8 cellular contexts compared by ENCODE assay signal in the genomic region with DNA sequence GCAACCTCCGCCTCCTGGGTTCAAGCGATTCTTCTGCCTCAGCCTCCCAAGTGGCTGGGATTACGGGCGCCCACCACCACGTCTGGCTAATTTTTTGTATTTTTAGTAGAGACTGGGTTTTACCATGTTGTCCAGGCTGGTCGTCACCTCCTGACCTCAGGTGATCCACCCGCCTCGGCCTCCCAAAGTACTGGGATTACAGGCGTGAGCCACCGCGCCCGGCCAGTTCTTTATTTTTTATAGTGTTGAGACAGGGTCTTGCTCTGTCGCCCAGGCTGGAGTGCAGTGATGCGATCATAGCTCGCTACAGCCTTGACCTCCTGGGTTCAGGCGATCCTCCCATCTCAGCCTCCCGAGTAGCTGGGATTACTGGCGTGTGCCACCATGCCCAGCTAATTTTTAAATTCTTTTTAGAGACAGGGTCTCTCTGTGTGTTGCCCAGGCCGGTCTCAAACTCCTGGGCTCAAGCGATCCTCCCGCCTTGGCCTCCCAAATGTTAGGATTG. TPM values are rescaled to one million over a fixed set of nuclear protein-coding genes. Genes with fewer than 3 reads are reported as not detected.
DNase-seq lines count a peak whose midpoint lies in the region; ATAC-seq, FAIRE-seq and TF ChIP-seq lines count a peak whose summit lies in the region.
"Not testable (repeated sequence)": the region's sequence is repeated elsewhere in the genome, so short reads cannot be mapped to it uniquely, and the experiment has no call there.

No MANE protein-coding gene starts in this region.

- H3K4me1 ChIP-seq in CD4-positive, CD25-positive, alpha-beta regulatory T cell (ENCODE audit: control insufficient read depth, insufficient read depth, low read length, poor library complexity, severe bottlenecking): peaks cover 71% of the 10 kb centered on the region
- not testable (repeated sequence) for H3K4me1 ChIP-seq in KMS-11 (ENCODE audit: low read depth, poor library complexity, severe bottlenecking); testis
- peaks cover 33 to 46% of the 10 kb centered on the region in 2 experiments for H3K4me1 ChIP-seq in K562 (replicated peaks in 1 of 2; ENCODE audit: control insufficient read depth in 2 of 2, insufficient read depth in 2 of 2, low read length in 2 of 2)
- peaks cover 19 to 56% (median 23%) of the 10 kb centered on the region in 3 donors for H3K4me1 ChIP-seq in esophagus squamous epithelium
- H3K4me1 ChIP-seq in right lobe of liver: peaks cover 0 to 12% (median 5%) of the 10 kb centered on the region in 4 donors
- peaks cover 10% of the 10 kb centered on the region for H3K4me1 ChIP-seq in ovary (ENCODE audit: insufficient read depth)

- ATAC-seq in CD4-positive, CD25-positive, alpha-beta regulatory T cell (ENCODE audit: low read depth in 2 of 2); WTC11; K562; right lobe of liver: not testable (repeated sequence)

- not testable (repeated sequence) for FAIRE-seq in K562 (lab: Jason Lieb, UNC)

- not testable (repeated sequence) for H4K20me1 ChIP-seq in KMS-11 (ENCODE audit: insufficient read depth); K562 (replicated peaks; ENCODE audit: control insufficient read depth, insufficient read depth, low read length)

- peak overlapping the region; percentile 73 for H3K4me3 ChIP-seq in CD4-positive, CD25-positive, alpha-beta regulatory T cell (ENCODE audit: low read depth, low read length)
- not testable (repeated sequence) for H3K4me3 ChIP-seq in KMS-11 (IDR thresholded peaks at IDR 0.05; ENCODE audit: insufficient read depth, low read depth, low read length)
- H3K4me3 ChIP-seq in K562 (peak overlapping the region; percentile 77), esophagus squamous epithelium (peak overlapping the region; percentile 56 to 88 (median 76)), right lobe of liver (peak overlapping the region; percentile 75 to 84 (median 81)), ovary (peak overlapping the region; percentile 94), testis (peak overlapping the region; percentile 77 to 92)

- H3K9me3 Mint-ChIP-seq in CD4-positive, CD25-positive, alpha-beta regulatory T cell; WTC11: not testable (repeated sequence)

- intact Hi-C loops in K562 (cut with micrococcal nuclease): loop anchor here (5.0 kb wide), 1 partner anchor 102 kb away; the partner anchor contains the start of gene MARCHF2
- intact Hi-C loops in esophagus squamous epithelium (cut with DNase I); ovary (cut with DNase I); testis (cut with DNase I; ENCODE audit: low total_unique reads): not testable (repeated sequence)
- intact Hi-C loops in right lobe of liver (cut with DNase I): loop anchor here in 1 of 2 donors (10.0 kb wide), 1 partner anchor 190 kb away; the partner anchor contains the start of genes NDUFA7 and RPS28

- H3K36me3 Mint-ChIP-seq in CD4-positive, CD25-positive, alpha-beta regulatory T cell; WTC11: not testable (repeated sequence)

- H3K4me1 Mint-ChIP-seq in CD4-positive, CD25-positive, alpha-beta regulatory T cell: peaks cover 5 to 69% (median 24%) of the 10 kb centered on the region in 4 donors
- H3K4me1 Mint-ChIP-seq in WTC11: peaks cover 16% of the 10 kb centered on the region

- not testable (repeated sequence) for H3K9me3 ChIP-seq in CD4-positive, CD25-positive, alpha-beta regulatory T cell (ENCODE audit: control insufficient read depth in 2 of 2, low read length in 2 of 2); K562 (replicated peaks; ENCODE audit: control insufficient read depth, insufficient read depth, low read depth, low read length); esophagus squamous epithelium; right lobe of liver; ovary; testis

- H3K4me2 ChIP-seq in KMS-11 (peak overlapping the region; percentile 18; the same call in 1 of the 2 replicates), K562 (ENCODE audit: insufficient read depth, low read length) (peak overlapping the region; percentile 83)

- not testable (repeated sequence) for TF ChIP-seq RAD21 in K562 (CRISPR knock-in tag; conservative IDR thresholded peaks at IDR 0.05 in 1 of 2, IDR thresholded peaks at IDR 0.05 in 1 of 2)

- H2AFZ ChIP-seq in KMS-11 (ENCODE audit: low read depth) (peak overlapping the region; percentile 77), K562 (ENCODE audit: low read depth, low read length) (peak overlapping the region; percentile 100)

- in situ Hi-C loops in K562 (cut with MboI): not testable (repeated sequence)

- H3K4me3 Mint-ChIP-seq in CD4-positive, CD25-positive, alpha-beta regulatory T cell: peak overlapping the region; percentile 89 to 99 (median 94)
- H3K4me3 Mint-ChIP-seq in WTC11: peak overlapping the region; percentile 86

- TSS peak; percentile 94 for BruUV-seq in K562 (replicated peaks; lab: Mats Ljungman, UMichigan)

- H3K27me3 Mint-ChIP-seq in CD4-positive, CD25-positive, alpha-beta regulatory T cell; WTC11 (ENCODE audit: low read depth): not testable (repeated sequence)

- TF ChIP-seq POLR2A in K562 (conservative IDR thresholded peaks at IDR 0.05); esophagus squamous epithelium (IDR thresholded peaks at IDR 0.05); right lobe of liver (IDR thresholded peaks at IDR 0.05); ovary (IDR thresholded peaks at IDR 0.05); testis (IDR thresholded peaks at IDR 0.05): not testable (repeated sequence)

- CTCF ChIA-PET in WTC11 (lab: Charles Lee): interaction anchor here (0.5 to 2.9 kb wide), 17 partner anchors 9 to 1255 kb away, joined by 3 to 75 read pairs (median 4); partner anchors contain the start of genes MARCHF2, MYO1F and RAB11B
- CTCF ChIA-PET in K562 (lab: Yijun Ruan, JAX; ENCODE audit: low intra/inter-chr PET ratio): not testable (repeated sequence)

- not testable (repeated sequence) for TF ChIP-seq EP300 in K562 (IDR thresholded peaks at IDR 0.05; ENCODE audit: low read length); ovary (IDR thresholded peaks at IDR 0.05)

- peak overlapping the region; percentile 97 for H3K27ac ChIP-seq in CD4-positive, CD25-positive, alpha-beta regulatory T cell (ENCODE audit: insufficient read depth, low read length, poor library complexity, severe bottlenecking)
- not testable (repeated sequence) for H3K27ac ChIP-seq in KMS-11
- H3K27ac ChIP-seq in K562 (ENCODE audit: extremely low read depth, low read depth, low read length) (peak overlapping the region; percentile 99), esophagus squamous epithelium (peak overlapping the region; percentile 95 to 100 (median 98)), right lobe of liver (peak overlapping the region; percentile 93 to 99 (median 95)), ovary (peak overlapping the region in 1 of 2 donors; percentile 97), testis (peak overlapping the region; percentile 94 to 99)

- H3K36me3 ChIP-seq in CD4-positive, CD25-positive, alpha-beta regulatory T cell (ENCODE audit: control insufficient read depth, insufficient read depth, low read length); KMS-11 (ENCODE audit: insufficient read depth); K562 (ENCODE audit: control insufficient read depth, insufficient read depth, low read length); right lobe of liver; ovary; testis (ENCODE audit: low read depth, missing control alignments): not testable (repeated sequence)
- peaks cover 0 to 19% (median 0%) of the 10 kb centered on the region in 3 donors for H3K36me3 ChIP-seq in esophagus squamous epithelium

- H3K27me3 ChIP-seq in CD4-positive, CD25-positive, alpha-beta regulatory T cell (ENCODE audit: control insufficient read depth, insufficient read depth, low read length); KMS-11 (ENCODE audit: insufficient read depth, low read depth); K562 (ENCODE audit: control insufficient read depth in 2 of 2, insufficient read depth in 2 of 2, low read length in 2 of 2); esophagus squamous epithelium; right lobe of liver; ovary; testis: not testable (repeated sequence)

- DNase-seq in CD4-positive, CD25-positive, alpha-beta regulatory T cell; WTC11 (ENCODE audit: low spot score); K562 (ENCODE audit: extremely low read depth in 1 of 4, low spot score in 3 of 4); esophagus squamous epithelium (lab: John Stamatoyannopoulos, UW); right lobe of liver; testis: not testable (repeated sequence)
- peak in 4 of 5 donors; percentile 49 to 61 (median 54) for DNase-seq in ovary

- POLR2A ChIA-PET in WTC11 (lab: Charles Lee): interaction anchor here (0.6 to 2.3 kb wide), 8 partner anchors 9 to 174 kb away, joined by 3 to 28 read pairs (median 4); partner anchors contain the start of genes HNRNPM and RAB11B
- POLR2A ChIA-PET in K562 (lab: Yijun Ruan, JAX): interaction anchor here (0.7 to 4.6 kb wide), 10 partner anchors 9 to 192 kb away, joined by 3 to 32 read pairs (median 4); no protein-coding TSS in a partner anchor

- peak overlapping the region; percentile 98 to 99 (median 99) for H3K27ac Mint-ChIP-seq in CD4-positive, CD25-positive, alpha-beta regulatory T cell
- H3K27ac Mint-ChIP-seq in WTC11: not testable (repeated sequence)

- not testable (repeated sequence) for H3K79me2 ChIP-seq in KMS-11 (ENCODE audit: insufficient read depth, low read depth); K562 (ENCODE audit: control insufficient read depth, insufficient read depth, low read length)

- TF ChIP-seq CTCF in KMS-11 (conservative IDR thresholded peaks at IDR 0.05; ENCODE audit: low read depth, low read length); WTC11 (IDR thresholded peaks at IDR 0.05); K562 (IDR thresholded peaks at IDR 0.05 in 2 of 3, conservative IDR thresholded peaks at IDR 0.05 in 1 of 3; ENCODE audit: insufficient read depth in 2 of 3, low read depth in 1 of 3, low read length in 3 of 3); esophagus squamous epithelium (IDR thresholded peaks at IDR 0.05); right lobe of liver (IDR thresholded peaks at IDR 0.05); ovary (IDR thresholded peaks at IDR 0.05); testis (IDR thresholded peaks at IDR 0.05): not testable (repeated sequence)

- H3K9ac ChIP-seq in KMS-11: peak overlapping the region; percentile 84; the same call in 1 of the 2 replicates
- H3K9ac ChIP-seq in K562 (ENCODE audit: insufficient read depth in 1 of 2, low read depth in 2 of 2, low read length in 2 of 2): peak overlapping the region; percentile 97 to 100

- H3K9me1 ChIP-seq in K562 (ENCODE audit: control insufficient read depth, insufficient read depth, low read length): not testable (repeated sequence)

- 45% methylated on average over 21 of the region's 21 CpGs for WGBS in K562 (ENCODE audit: insufficient coverage, low coverage, missing lambda C conversion rate)
- WGBS in esophagus squamous epithelium, 2 donors: 58 to 63% methylated on average over 16 to 18 of the region's 21 CpGs
- 80% methylated on average over 10 of the region's 21 CpGs for WGBS in right lobe of liver (ENCODE audit: insufficient coverage, low coverage, low lambda C conversion rate, missing lambda C conversion rate)
- 62 to 71% (median 64%) methylated on average over 21 of the region's 21 CpGs for WGBS in ovary, 3 donors
- WGBS in testis, 2 donors: 44 to 59% methylated on average over 14 to 21 of the region's 21 CpGs

RNA-seq across cellular contexts. Expression of gene ZNF414, which starts 0.6 kb away (rescaled TPM):
- 35.1 TPM for total RNA-seq in CD4-positive, CD25-positive, alpha-beta regulatory T cell
- polyA plus RNA-seq in CD4-positive, CD25-positive, alpha-beta regulatory T cell: 10 to 100 TPM in 3 of 4 donors, 1 to 10 TPM in 1; 9.7 to 15.0 (median 12.6) TPM
- total RNA-seq in WTC11 (2021) (38.2 to 47.4 TPM (median 46.1 TPM) in 3 replicates), K562 (2014; rRNA removed) (3.8 and 11.0 TPM in 2 replicates), K562 (2014; rRNA removed; fragmentation: Illumina TruSeq; extraction: Trizol) (not detected in 2 replicates), K562 (2015; rRNA removed; fragmentation: Illumina TruSeq; extraction: Trizol) (2.0 and 3.0 TPM in 2 replicates), K562 (2021) (25.8 and 27.2 TPM in 2 replicates), esophagus squamous epithelium (10 to 100 TPM in 3 of 4 donors, 1 to 10 TPM in 1; 4.0 to 29.9 (median 19.4) TPM), right lobe of liver (10 to 100 TPM in 4 of 6 experiments, 1 to 10 TPM in 2; 9.5 to 17.4 (median 11.9) TPM), ovary (10 to 100 TPM; 20.9 to 49.7 (median 26.2) TPM), testis (10 to 100 TPM; 35.8 to 46.8 TPM)
- 2.9 and 6.1 TPM in 2 replicates for total RNA-seq in K562 (2011; cell fraction: chromatin; rRNA removed; ENCODE audit: low replicate concordance)
- total RNA-seq in K562 (2011; cell fraction: nucleolus; rRNA removed): 8.3 and 10.9 TPM in 2 replicates
- total RNA-seq in K562 (2011; cell fraction: nucleoplasm; rRNA removed): 6.6 and 9.3 TPM in 2 replicates
- polyA plus RNA-seq in K562 (2011; rRNA removed) (1.7 and 4.2 TPM in 2 replicates), K562 (2014; fragmentation: Illumina TruSeq; extraction: Trizol) (2.2 and 10.2 TPM in 2 replicates), K562 (2014; fragmentation: Nextera tagmentation; extraction: Ambion mirVana) (under 1 TPM in 1 of 2 experiments, not detected in 1; 0.03 TPM), K562 (2014; rRNA removed) (15.6 and 16.0 TPM in 2 replicates), ovary (10 to 100 TPM in 1 of 2 donors, under 1 TPM in 1; 0.62 to 45.3 TPM), testis (ENCODE audit: insufficient read depth, low read depth, low replicate concordance) (33.9 TPM)
- 1.6 and 7.1 TPM in 2 replicates for polyA plus RNA-seq in K562 (2011; cell fraction: cytosol; rRNA removed)
- 10.5 and 20.0 TPM in 2 replicates for polyA plus RNA-seq in K562 (2011; cell fraction: nucleus; rRNA removed)
- polyA plus RNA-seq in K562 (2012): 15.2 and 17.6 TPM in 2 replicates
- 0.46 and 0.84 TPM in 2 replicates for polyA minus RNA-seq in K562 (2011; rRNA and poly(A)+ RNA removed)
- polyA minus RNA-seq in K562 (2011; cell fraction: cytosol; rRNA and poly(A)+ RNA removed): 12.5 and 17.9 TPM in 2 replicates
- polyA minus RNA-seq in K562 (2011; cell fraction: nucleus; rRNA and poly(A)+ RNA removed): 3.4 and 4.2 TPM in 2 replicates

RNA-seq across cellular contexts. Expression of gene PRAM1, which starts 12.1 kb away (rescaled TPM):
- 3.7 TPM for total RNA-seq in CD4-positive, CD25-positive, alpha-beta regulatory T cell
- polyA plus RNA-seq in CD4-positive, CD25-positive, alpha-beta regulatory T cell: under 1 TPM in 2 of 4 donors, not detected in 2; 0.06 to 0.21 TPM
- total RNA-seq in WTC11 (2021): 0.46 to 1.1 TPM (median 0.66 TPM) in 3 replicates
- total RNA-seq in K562 (2011; cell fraction: chromatin; rRNA removed; ENCODE audit: low replicate concordance): 0.69 TPM in 1 of 2 replicates, not detected in the other
- 0.39 TPM in 1 of 2 replicates, not detected in the other for total RNA-seq in K562 (2011; cell fraction: nucleolus; rRNA removed)
- not detected in 2 replicates for total RNA-seq in K562 (2011; cell fraction: nucleoplasm; rRNA removed)
- total RNA-seq in K562 (2014; rRNA removed): 0.05 TPM in 1 of 2 replicates, not detected in the other
- total RNA-seq in K562 (2014; rRNA removed; fragmentation: Illumina TruSeq; extraction: Trizol): not detected in 2 replicates
- total RNA-seq in K562 (2015; rRNA removed; fragmentation: Illumina TruSeq; extraction: Trizol): not detected in 2 replicates
- 0.09 and 0.11 TPM in 2 replicates for total RNA-seq in K562 (2021)
- not detected in 2 replicates for polyA plus RNA-seq in K562 (2011; rRNA removed)
- not detected in 2 replicates for polyA plus RNA-seq in K562 (2011; cell fraction: cytosol; rRNA removed)
- polyA plus RNA-seq in K562 (2011; cell fraction: nucleus; rRNA removed): 0.26 TPM in 1 of 2 replicates, not detected in the other
- polyA plus RNA-seq in K562 (2012): 0.08 TPM in 1 of 2 replicates, not detected in the other
- polyA plus RNA-seq in K562 (2014; fragmentation: Illumina TruSeq; extraction: Trizol): 0.07 TPM in 1 of 2 replicates, not detected in the other
- polyA plus RNA-seq in K562 (2014; fragmentation: Nextera tagmentation; extraction: Ambion mirVana): not detected
- not detected in 2 replicates for polyA plus RNA-seq in K562 (2014; rRNA removed)
- polyA minus RNA-seq in K562 (2011; rRNA and poly(A)+ RNA removed): not detected in 2 replicates
- not detected in 2 replicates for polyA minus RNA-seq in K562 (2011; cell fraction: cytosol; rRNA and poly(A)+ RNA removed)
- polyA minus RNA-seq in K562 (2011; cell fraction: nucleus; rRNA and poly(A)+ RNA removed): not detected in 2 replicates
- under 1 TPM in 1 of 4 donors, not detected in 3; 0.57 TPM for total RNA-seq in esophagus squamous epithelium
- 1 to 10 TPM in 5 of 6 experiments, under 1 TPM in 1; 0.74 to 3.3 (median 1.5) TPM for total RNA-seq in right lobe of liver
- 1 to 10 TPM in 4 of 7 donors, under 1 TPM in 3; 0.11 to 2.2 (median 1.4) TPM for total RNA-seq in ovary
- under 1 TPM; 0.35 to 0.88 TPM for polyA plus RNA-seq in ovary
- total RNA-seq in testis: 1 to 10 TPM; 1.7 to 2.1 TPM
- 2.8 TPM for polyA plus RNA-seq in testis (ENCODE audit: insufficient read depth, low read depth, low replicate concordance)
